ENCODE assay signal across 10 cellular contexts in the genomic region with DNA sequence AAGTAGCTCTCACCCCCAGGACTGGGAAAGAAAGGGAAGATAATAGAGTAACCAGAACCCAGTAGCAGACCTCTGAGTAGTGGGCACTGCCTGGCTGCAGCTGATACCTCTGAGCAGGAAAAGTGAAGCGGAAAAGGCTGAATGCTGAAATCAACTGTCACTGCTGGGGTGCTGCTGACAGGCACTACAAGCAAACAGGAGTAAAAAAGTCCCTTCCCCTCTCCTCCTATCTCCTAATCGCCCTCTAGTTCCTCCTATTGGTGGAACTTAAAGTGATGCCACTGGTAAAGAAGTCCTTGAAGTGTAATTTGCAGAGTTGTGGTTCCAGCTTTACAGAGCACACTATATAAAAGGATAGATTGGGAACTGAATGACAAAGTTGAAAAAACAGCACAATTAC. TPM values are rescaled to one million over a fixed set of nuclear protein-coding genes. Genes with fewer than 3 reads are reported as not detected.
DNase-seq lines count a peak whose midpoint lies in the region; ATAC-seq and TF ChIP-seq lines count a peak whose summit lies in the region.
"Had no signal": no experiment of that assay in that cellular context is flagged by ENCODE, and none has a peak within 500 bp of the region (broad histone marks: within the 10 kb centered on the region; RNA-seq: fewer than 3 reads in every experiment).

No MANE protein-coding gene starts in this region.

- H3K4me3 ChIP-seq in RWPE2 (ENCODE audit: severe bottlenecking) (no peak overlapping the region), gastroesophageal sphincter (no peak overlapping the region)

- POLR2A ChIA-PET in HEK293T (lab: Yijun Ruan, JAX): no interaction called here

- TF ChIP-seq EP300 in gastroesophageal sphincter (IDR thresholded peaks at IDR 0.05): no peak

- H3K9me3 ChIP-seq in RWPE2 (ENCODE audit: severe bottlenecking): no peaks in the 10 kb centered on the region
- H3K9me3 ChIP-seq in gastroesophageal sphincter: no peaks in the 10 kb centered on the region

- TF ChIP-seq CTCF in 22Rv1 (IDR thresholded peaks at IDR 0.05): peak; percentile 17; the same call in 1 of the 2 replicates
- peak; percentile 55 for TF ChIP-seq CTCF in RWPE2 (IDR thresholded peaks at IDR 0.05; ENCODE audit: poor library complexity, severe bottlenecking)
- no peak for TF ChIP-seq CTCF in gastroesophageal sphincter (IDR thresholded peaks at IDR 0.05)

- H3K36me3 ChIP-seq in RWPE2 (ENCODE audit: low read depth): no peaks in the 10 kb centered on the region
- H3K36me3 ChIP-seq in gastroesophageal sphincter: no peaks in the 10 kb centered on the region

- peak; percentile 10 for DNase-seq in HEK293T (ENCODE audit: extremely low spot score)
- DNase-seq in RWPE2 (ENCODE audit: low spot score): no peak
- DNase-seq in fibroblast of peridontal ligament (ENCODE audit: extremely low read depth): peak; percentile 54
- DNase-seq in germinal center (ENCODE audit: low spot score): no peak
- no peak for DNase-seq in NCI-H748 (lab: John Stamatoyannopoulos, UW; ENCODE audit: unreplicated experiment)
- DNase-seq: activated naive CD4-positive, alpha-beta T cell treated with Interleukin-2 at 50 U/mL for 16 hours; SHP77 treated with DMSO at 0.1 percent for 48 hours had no signal

- H3K27ac ChIP-seq in 22Rv1: no peak overlapping the region
- H3K27ac ChIP-seq in RWPE2 (ENCODE audit: poor library complexity, severe bottlenecking): no peak overlapping the region
- no peak overlapping the region for H3K27ac ChIP-seq in gastroesophageal sphincter

- TF ChIP-seq POLR2A in gastroesophageal sphincter (IDR thresholded peaks at IDR 0.05): no peak

- H3K27me3 ChIP-seq in RWPE2 (ENCODE audit: insufficient read depth, poor library complexity, severe bottlenecking) (no peaks in the 10 kb centered on the region), gastroesophageal sphincter (no peaks in the 10 kb centered on the region)

- WGBS in gastroesophageal sphincter (ENCODE audit: low coverage in 1 of 2), 2 donors: 48 to 55% methylated on average over 1 to 2 of the region's 2 CpGs

- CTCF ChIA-PET in HEK293T (lab: Yijun Ruan, JAX): no interaction called here

- ATAC-seq in RWPE2 (ENCODE audit: low read depth) (peak; percentile 62; the same call in 1 of the 3 replicates), HG03521 (IDR thresholded peaks at IDR 0.05; ENCODE audit: unreplicated experiment) (no peak), gastroesophageal sphincter (no peak)

- H3K4me1 ChIP-seq in RWPE2 (ENCODE audit: insufficient read depth, poor library complexity, severe bottlenecking): peaks cover 9% of the 10 kb centered on the region
- H3K4me1 ChIP-seq in gastroesophageal sphincter: no peaks in the 10 kb centered on the region

TF ChIP-seq in HEK293T, 16 proteins besides CTCF, POLR2A, EP300 and RAD21:
- TF ChIP-seq SP1 (IDR thresholded peaks at IDR 0.05) (no peak), HDGF (IDR thresholded peaks at IDR 0.05; ENCODE audit: borderline replicate concordance) (no peak), TARDBP (IDR thresholded peaks at IDR 0.05) (no peak), FOXM1 (IDR thresholded peaks at IDR 0.05; ENCODE audit: borderline replicate concordance) (no peak), SUZ12 (IDR thresholded peaks at IDR 0.05) (no peak), ZNF384 (IDR thresholded peaks at IDR 0.05) (no peak), FOXK2 (IDR thresholded peaks at IDR 0.05) (no peak), BHLHE40 (IDR thresholded peaks at IDR 0.05; ENCODE audit: borderline replicate concordance) (no peak), L3MBTL2 (conservative IDR thresholded peaks at IDR 0.05) (no peak), LEF1 (IDR thresholded peaks at IDR 0.05; ENCODE audit: borderline replicate concordance) (no peak), CTBP1 (IDR thresholded peaks at IDR 0.05; ENCODE audit: borderline replicate concordance) (no peak), FOXA1 (IDR thresholded peaks at IDR 0.05) (no peak), ELF4 (IDR thresholded peaks at IDR 0.05) (no peak), NFRKB (IDR thresholded peaks at IDR 0.05) (no peak), PKNOX1 (IDR thresholded peaks at IDR 0.05) (no peak), ARNT (IDR thresholded peaks at IDR 0.05) (no peak)

RNA-seq across cellular contexts. Expression of gene GLRB, which starts 32.8 kb away (rescaled TPM):
- total RNA-seq in gastroesophageal sphincter: 1 to 10 TPM; 1.6 to 5.8 (median 2.7) TPM

Comparison
In these comparisons a context has a peak if more than half of its experiments do, and no peak if none do; other contexts are left out.
1. CTCF ChIP-seq: peak in 22Rv1 (single experiment) and RWPE2 (single experiment); none in gastroesophageal sphincter (0 of 4).
2. DNase-seq: peak in HEK293T (single experiment) and fibroblast of peridontal ligament (single experiment); none in RWPE2 (single experiment), germinal center (single experiment) and NCI-H748 (single experiment).